In genomic region chr11:27696961-27697360, GRCh38 we compare ENCODE assay signal across 17 cellular contexts. TPM values are rescaled to one million over a fixed set of nuclear protein-coding genes. Genes with fewer than 3 reads are reported as not detected.
DNase-seq lines count a peak whose midpoint lies in the region; ATAC-seq, FAIRE-seq and TF ChIP-seq lines count a peak whose summit lies in the region.
"Had no signal": no experiment of that assay in that cellular context is flagged by ENCODE, and none has a peak within 500 bp of the region (broad histone marks: within the 10 kb centered on the region; RNA-seq: fewer than 3 reads in every experiment).

No MANE protein-coding gene starts in this region.

- no peak for ATAC-seq in HG03571 (IDR thresholded peaks at IDR 0.05; ENCODE audit: unreplicated experiment)
- no peak for ATAC-seq in HG03520 (IDR thresholded peaks at IDR 0.05; ENCODE audit: unreplicated experiment)
- ATAC-seq in aorta (ENCODE audit: low FRiP score): no peak
- ATAC-seq: activated CD8-positive, alpha-beta T cell treated with anti-CD3 and anti-CD28 coated beads for 36 hours had no signal

- H2AFZ ChIP-seq in endothelial cell of umbilical vein (ENCODE audit: low read depth, low read length): peak overlapping the region; percentile 47
- H2AFZ ChIP-seq in osteoblast (ENCODE audit: low read length): no peak overlapping the region

- DNase-seq in EH (ENCODE audit: low read depth) (peak; percentile 51), MG63 (peak; percentile 45), endothelial cell of umbilical vein (ENCODE audit: low read depth, low spot score) (peak; percentile 42), osteoblast (ENCODE audit: insufficient read length, low spot score, missing footprints) (no peak), aorta (no peak), right atrium auricular region (ENCODE audit: low spot score) (no peak)
- DNase-seq: activated CD8-positive, alpha-beta T cell treated with anti-CD3 and anti-CD28 coated beads for 36 hours; amniotic stem cell; CD4-positive, CD25-positive, alpha-beta regulatory T cell; kidney; NCI-H2081 treated with DMSO at 0.1 percent for 48 hours; posterior cingulate gyrus; stimulated activated CD4-positive, alpha-beta T cell treated with anti-CD3 and anti-CD28 coated beads, Interleukin-15, amount 100 ng/mL, for 24 hours had no signal

- H3K9ac ChIP-seq in endothelial cell of umbilical vein (replicated peaks; ENCODE audit: extremely low read depth, insufficient read depth, low read length): no peak overlapping the region

- WGBS in aorta, 2 donors: 83 to 87% methylated on average over 8 of the region's 8 CpGs

- peaks cover 19% of the 10 kb centered on the region for H3K4me1 ChIP-seq in endothelial cell of umbilical vein (ENCODE audit: control insufficient read depth, extremely low read depth, insufficient read depth, low read length)
- peaks cover 43% of the 10 kb centered on the region for H3K4me1 ChIP-seq in osteoblast (ENCODE audit: insufficient read depth, low read length)
- H3K4me1 ChIP-seq in aorta (ENCODE audit: control insufficient read depth in 1 of 2, insufficient read depth in 2 of 2, low read length in 2 of 2): peaks cover 0 to 5% of the 10 kb centered on the region in 2 donors
- peaks cover 0 to 34% of the 10 kb centered on the region in 2 donors for H3K4me1 ChIP-seq in right atrium auricular region

- no TSS peak for BruUV-seq in endothelial cell of umbilical vein (replicated peaks; lab: Mats Ljungman, UMichigan)

- peaks cover 21% of the 10 kb centered on the region for H3K36me3 ChIP-seq in MG63
- no peaks in the 10 kb centered on the region for H3K36me3 ChIP-seq in endothelial cell of umbilical vein (ENCODE audit: control insufficient read depth in 2 of 2, extremely low read depth in 1 of 2, insufficient read depth in 2 of 2, low read length in 2 of 2)
- H3K36me3 ChIP-seq in osteoblast (ENCODE audit: insufficient read depth, low read length): peaks cover 7% of the 10 kb centered on the region
- no peaks in the 10 kb centered on the region for H3K36me3 ChIP-seq in aorta (ENCODE audit: control insufficient read depth in 1 of 2, insufficient read depth in 2 of 2, low read length in 1 of 2)
- H3K36me3 ChIP-seq in right atrium auricular region: no peaks in the 10 kb centered on the region

- POLR2A ChIA-PET in endothelial cell of umbilical vein (lab: Charles Lee): no interaction called here

- no peaks in the 10 kb centered on the region for H4K20me1 ChIP-seq in endothelial cell of umbilical vein (replicated peaks; ENCODE audit: control insufficient read depth, extremely low read depth, insufficient read depth, low read length)
- peaks cover 29% of the 10 kb centered on the region for H4K20me1 ChIP-seq in osteoblast (ENCODE audit: insufficient read depth, low read length)

- no peak for FAIRE-seq in endothelial cell of umbilical vein (lab: Jason Lieb, UNC)
- FAIRE-seq: frontal cortex, kidney had no signal

- intact Hi-C loops in endothelial cell of umbilical vein (cut with micrococcal nuclease): loop anchor here (5.0 to 10.0 kb wide), 3 partner anchors 548 to 1575 kb away; no protein-coding TSS in a partner anchor
- intact Hi-C loops in aorta (cut with DNase I): loop anchor here (5.0 to 10.0 kb wide), 4 partner anchors 408 to 1635 kb away; partner anchors contain the start of genes KIF18A (in 1 of the 2) and METTL15 (in 1 of the 2)

- H3K27me3 ChIP-seq in MG63: no peaks in the 10 kb centered on the region
- H3K27me3 ChIP-seq in endothelial cell of umbilical vein (ENCODE audit: control insufficient read depth in 2 of 2, insufficient read depth in 2 of 2, low read length in 2 of 2): peaks cover 0 to under 1% of the 10 kb centered on the region in 2 experiments
- H3K27me3 ChIP-seq in osteoblast (ENCODE audit: insufficient read depth, low read length): peaks cover 2% of the 10 kb centered on the region
- no peaks in the 10 kb centered on the region for H3K27me3 ChIP-seq in aorta (ENCODE audit: control insufficient read depth in 1 of 2, insufficient read depth in 2 of 2, low read length in 1 of 2)
- no peaks in the 10 kb centered on the region for H3K27me3 ChIP-seq in right atrium auricular region

- peak overlapping the region; percentile 65 for H3K4me2 ChIP-seq in endothelial cell of umbilical vein (ENCODE audit: insufficient read depth, low read length)
- H3K4me2 ChIP-seq in osteoblast (ENCODE audit: insufficient read depth, low read length): peak overlapping the region; percentile 89

- CTCF ChIA-PET in endothelial cell of umbilical vein (lab: Charles Lee): interaction anchor here (0.9 to 3.6 kb wide), 6 partner anchors 14 to 1637 kb away, joined by 3 to 73 read pairs (median 20); no protein-coding TSS in a partner anchor

- H3K79me2 ChIP-seq in endothelial cell of umbilical vein (ENCODE audit: control insufficient read depth, insufficient read depth, low read length): no peaks in the 10 kb centered on the region
- peaks cover 86% of the 10 kb centered on the region for H3K79me2 ChIP-seq in osteoblast (ENCODE audit: insufficient read depth, low read length)

- peak overlapping the region; percentile 82 for H3K4me3 ChIP-seq in MG63
- no peak overlapping the region for H3K4me3 ChIP-seq in endothelial cell of umbilical vein (replicated peaks in 1 of 3; ENCODE audit: insufficient read depth in 1 of 3, low read depth in 1 of 3, low read length in 3 of 3)
- peak overlapping the region; percentile 94 for H3K4me3 ChIP-seq in osteoblast (ENCODE audit: insufficient read depth, low read length)
- H3K4me3 ChIP-seq in aorta (ENCODE audit: low read length in 2 of 2): no peak overlapping the region
- no peak overlapping the region for H3K4me3 ChIP-seq in right atrium auricular region

- TF ChIP-seq CTCF in endothelial cell of umbilical vein (IDR thresholded peaks at IDR 0.05; ENCODE audit: extremely low read depth in 1 of 2, insufficient read depth in 1 of 2, low read depth in 1 of 2, low read length in 2 of 2) (no peak), osteoblast (IDR thresholded peaks at IDR 0.05; ENCODE audit: extremely low read depth, low read depth, low read length) (no peak), right atrium auricular region (IDR thresholded peaks at IDR 0.05) (no peak)

- no peak overlapping the region for H3K27ac ChIP-seq in endothelial cell of umbilical vein (ENCODE audit: insufficient read depth, low read depth, low read length)
- peak overlapping the region; percentile 76 for H3K27ac ChIP-seq in osteoblast (ENCODE audit: low read depth, low read length)
- no peak overlapping the region for H3K27ac ChIP-seq in aorta (ENCODE audit: low read depth in 1 of 2, low read length in 2 of 2)
- H3K27ac ChIP-seq in right atrium auricular region: no peak overlapping the region

- dilution Hi-C loops in endothelial cell of umbilical vein (cut with MboI; ENCODE audit: extremely low pct_ligation_motif_present, low sequenced_read_pairs): no loop called here

- no peak for TF ChIP-seq POLR2A in endothelial cell of umbilical vein (IDR thresholded peaks at IDR 0.05; ENCODE audit: low read depth, low read length)

- H3K9me1 ChIP-seq in endothelial cell of umbilical vein (replicated peaks; ENCODE audit: control insufficient read depth, extremely low read depth, insufficient read depth, low read length): no peaks in the 10 kb centered on the region

- H3K9me3 ChIP-seq in MG63: no peaks in the 10 kb centered on the region
- H3K9me3 ChIP-seq in endothelial cell of umbilical vein (replicated peaks; ENCODE audit: control insufficient read depth, insufficient read depth, low read length): no peaks in the 10 kb centered on the region
- no peaks in the 10 kb centered on the region for H3K9me3 ChIP-seq in osteoblast (ENCODE audit: low read depth, low read length)
- H3K9me3 ChIP-seq in aorta (ENCODE audit: control insufficient read depth, low read length): no peaks in the 10 kb centered on the region
- no peaks in the 10 kb centered on the region for H3K9me3 ChIP-seq in right atrium auricular region

TF ChIP-seq in endothelial cell of umbilical vein, 7 proteins besides CTCF, POLR2A, EP300 and RAD21:
- TF ChIP-seq FOS (IDR thresholded peaks at IDR 0.05; ENCODE audit: borderline replicate concordance, insufficient read depth, low read length) (no peak), MAX (IDR thresholded peaks at IDR 0.05; ENCODE audit: insufficient read depth, insufficient read length) (no peak), JUN (IDR thresholded peaks at IDR 0.05; ENCODE audit: borderline replicate concordance, insufficient read depth, insufficient read length, low read depth) (no peak), GATA2 (IDR thresholded peaks at IDR 0.05; ENCODE audit: insufficient read depth, insufficient read length, low read depth, low read length) (no peak), MYC (IDR thresholded peaks at IDR 0.05; ENCODE audit: low read depth, low read length) (no peak), EZH2 (IDR thresholded peaks at IDR 0.05; ENCODE audit: borderline replicate concordance, low read depth, low read length, severe bottlenecking) (no peak)

RNA-seq across cellular contexts. Expression of gene BDNF, which starts 3.3 kb away (rescaled TPM):
- total RNA-seq in MG63 (2014; rRNA removed; shearing (Covaris generic); ENCODE audit: low replicate concordance): 20.6 and 21.2 TPM in 2 replicates
- total RNA-seq in endothelial cell of umbilical vein (2.6 and 3.1 TPM in 2 replicates), osteoblast (6.9 and 8.0 TPM in 2 replicates), aorta (1 to 10 TPM in 1 of 2 donors, under 1 TPM in 1; 0.75 to 6.2 TPM), right atrium auricular region (under 1 TPM in 1 of 2 donors, not detected in 1; 0.20 TPM)
- polyA plus RNA-seq in endothelial cell of umbilical vein (3.2 and 3.6 TPM in 2 replicates), aorta (1 to 10 TPM; 1.1 to 1.9 TPM)
- polyA plus RNA-seq in endothelial cell of umbilical vein (2011; cell fraction: cytosol; rRNA removed): 5.4 and 5.8 TPM in 2 replicates
- 13.2 and 13.8 TPM in 2 replicates for polyA plus RNA-seq in endothelial cell of umbilical vein (2011; cell fraction: nucleus; rRNA removed)
- 10.4 and 13.0 TPM in 2 replicates for polyA plus RNA-seq in endothelial cell of umbilical vein (2012)
- polyA minus RNA-seq in endothelial cell of umbilical vein: 6.2 and 7.7 TPM in 2 replicates
- 1.4 TPM for polyA minus RNA-seq in endothelial cell of umbilical vein (2011; cell fraction: cytosol; rRNA and poly(A)+ RNA removed)
- 17.7 and 20.4 TPM in 2 replicates for polyA minus RNA-seq in endothelial cell of umbilical vein (2011; cell fraction: nucleus; rRNA and poly(A)+ RNA removed)
- total RNA-seq: activated CD8-positive, alpha-beta T cell treated with anti-CD3 and anti-CD28 coated beads for 36 hours; activated T-helper 1 cell treated with anti-CD3 and anti-CD28 coated beads, Interleukin-12 subunit alpha, Interleukin-12 subunit beta, Interleukin-2, Interleukin-4 antibody, amounts not matched to agents 30 ng/mL and 10 ng/mL and 1 ng/mL, durations not matched to agents 14 hours and 24 hours and 36 hours; CD4-positive, CD25-positive, alpha-beta regulatory T cell had no signal
- polyA plus RNA-seq: CD4-positive, CD25-positive, alpha-beta regulatory T cell had no signal

Comparison
In these comparisons a context has a peak if more than half of its experiments do, and no peak if none do; other contexts are left out.
1. DNase-seq: peak in EH (single experiment), MG63 (single experiment) and endothelial cell of umbilical vein (single experiment); none in osteoblast (single experiment), aorta (0 of 2) and right atrium auricular region (single experiment).
2. H3K4me3 ChIP-seq: peak in MG63 (single experiment) and osteoblast (single experiment); none in endothelial cell of umbilical vein (0 of 3), aorta (0 of 2) and right atrium auricular region (0 of 2).